In the genomic region with DNA sequence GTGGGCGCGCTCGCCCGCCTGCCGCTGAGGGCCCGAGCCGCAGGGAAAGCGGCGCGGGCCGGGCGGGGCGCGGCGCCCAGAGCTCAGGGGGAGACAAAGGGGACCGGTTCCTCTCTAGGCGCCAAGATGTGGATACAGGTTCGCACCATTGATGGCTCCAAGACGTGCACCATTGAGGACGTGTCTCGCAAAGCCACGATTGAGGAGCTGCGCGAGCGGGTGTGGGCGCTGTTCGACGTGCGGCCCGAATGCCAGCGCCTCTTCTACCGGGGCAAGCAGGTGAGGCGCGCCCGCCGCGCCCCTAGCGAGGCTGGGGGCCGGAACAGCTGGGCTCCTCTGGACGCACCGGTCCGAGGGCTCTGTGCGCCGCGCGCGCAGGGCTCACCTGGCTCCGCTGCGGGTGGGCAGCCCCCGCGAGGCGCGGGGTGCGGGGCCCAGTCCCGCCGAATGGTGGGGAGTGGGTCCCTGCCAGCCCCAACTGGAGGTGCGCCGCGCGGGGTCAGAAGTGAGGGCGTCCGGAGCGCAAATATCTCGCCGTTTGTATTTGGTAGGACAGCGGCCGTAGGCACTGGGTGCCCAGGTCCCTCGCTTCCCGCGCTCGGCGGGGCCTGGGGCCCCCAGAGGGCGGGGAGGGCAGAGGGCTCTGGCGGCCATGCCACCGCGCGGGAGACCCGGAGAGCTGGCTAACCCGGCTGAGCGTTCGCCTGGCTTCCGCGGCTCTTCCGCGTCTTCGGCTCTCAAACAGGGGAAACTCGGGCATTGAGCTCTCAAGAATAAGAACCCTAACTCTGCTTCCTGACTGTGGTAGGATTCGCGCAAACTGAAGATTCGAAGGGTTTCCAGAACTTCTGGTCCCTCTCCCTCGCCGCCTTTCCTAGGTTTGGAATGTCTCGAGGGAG, we compare ENCODE assay signal across 8 cellular contexts. TPM values are rescaled to one million over a fixed set of nuclear protein-coding genes. Genes with fewer than 3 reads are reported as not detected.
DNase-seq lines count a peak whose midpoint lies in the region; ATAC-seq, FAIRE-seq and TF ChIP-seq lines count a peak whose summit lies in the region.

No MANE protein-coding gene starts in this region.

- 7% methylated on average over 6 of the region's 93 CpGs for WGBS in HepG2 (ENCODE audit: low lambda C conversion rate)

- no peaks in the 10 kb centered on the region for H3K27me3 ChIP-seq in Caco-2 (replicated peaks; ENCODE audit: control insufficient read depth, insufficient read depth, low read length)
- H3K27me3 ChIP-seq in HUES48 (ENCODE audit: control insufficient read depth, insufficient read depth, low read length): peaks cover 14% of the 10 kb centered on the region
- no peaks in the 10 kb centered on the region; a peak in 1 of 5 replicates for H3K27me3 ChIP-seq in HepG2 (ENCODE audit: control insufficient read depth in 1 of 2, insufficient read depth in 2 of 2, low read length in 2 of 2)

- 0 out of 4 replicates have a peak, but pooled peaks have one; percentile 4 to 5 for TF ChIP-seq POLR2A in HepG2 (IDR thresholded peaks at IDR 0.05; ENCODE audit: insufficient read depth in 1 of 2, low read depth in 2 of 2, low read length in 2 of 2)

- no peak for TF ChIP-seq RAD21 in HepG2 (CRISPR knock-in tag; IDR thresholded peaks at IDR 0.05)

- ATAC-seq in GM21390 (IDR thresholded peaks at IDR 0.05; ENCODE audit: unreplicated experiment) (peak; percentile 16), WTC11 (peak; percentile 7), HepG2 (peak; percentile 69)

- in situ Hi-C loops in HepG2 (cut with HindIII; ENCODE audit: extremely low pct_ligation_motif_present, low pct_unique_long_range_greater_than_20kb): no loop called here

- H3K4me2 ChIP-seq in HepG2 (ENCODE audit: low read depth, low read length): peak overlapping the region; percentile 83

- POLR2A ChIA-PET in Caco-2 (lab: Charles Lee) (interaction anchor here (0.5 to 0.9 kb wide), 5 partner anchors 46 to 339 kb away, joined by 3 to 4 read pairs (median 3); no protein-coding TSS in a partner anchor), WTC11 (lab: Charles Lee) (interaction anchor here (0.8 to 2.3 kb wide), 7 partner anchors 15 to 398 kb away, joined by 3 to 8 read pairs (median 5); a partner anchor contains a TSS), HepG2 (lab: Yijun Ruan, JAX) (interaction anchor here (0.9 to 1.5 kb wide), 7 partner anchors 10 to 344 kb away, joined by 3 to 5 read pairs (median 3); a partner anchor contains a TSS)

- H3K4me1 Mint-ChIP-seq in Caco-2 (ENCODE audit: low read depth, unreplicated experiment) (no peaks in the 10 kb centered on the region), WTC11 (peaks cover 36% of the 10 kb centered on the region)

- H3K27ac ChIP-seq in HUES48 (ENCODE audit: low read depth, low read length) (peak overlapping the region; percentile 77), HepG2 (ENCODE audit: extremely low read length, insufficient read depth, low read length) (peak overlapping the region; percentile 77)

- H3K4me3 ChIP-seq in Caco-2 (ENCODE audit: low read depth, low read length) (peak overlapping the region; percentile 87), HUES48 (ENCODE audit: low read depth, low read length) (peak overlapping the region; percentile 97), HepG2 (replicated peaks in 1 of 3; ENCODE audit: insufficient read depth in 1 of 3, low read depth in 2 of 3, low read length in 3 of 3) (peak overlapping the region; percentile 86 to 91 (median 90))

- H4K20me1 ChIP-seq in HepG2 (ENCODE audit: insufficient read depth, low read length): peaks cover 43% of the 10 kb centered on the region

- H2AFZ ChIP-seq in HepG2 (ENCODE audit: low read length): no peak overlapping the region

- intact Hi-C loops in Caco-2 (cut with micrococcal nuclease; ENCODE audit: unreplicated experiment): loop anchor here (10.0 kb wide), 1 partner anchor 71 kb away; no protein-coding TSS in a partner anchor
- intact Hi-C loops in HepG2 (cut with micrococcal nuclease; ENCODE audit: unreplicated experiment): loop anchor here (2.0 kb wide), 1 partner anchor 59 kb away; no protein-coding TSS in a partner anchor

- peaks cover 7% of the 10 kb centered on the region for H3K36me3 Mint-ChIP-seq in Caco-2 (ENCODE audit: insufficient read depth, unreplicated experiment)
- peaks cover 3% of the 10 kb centered on the region for H3K36me3 Mint-ChIP-seq in WTC11

- H3K79me2 ChIP-seq in HepG2 (ENCODE audit: insufficient read depth, low read length): peaks cover 52% of the 10 kb centered on the region

- H3K9ac ChIP-seq in HUES48 (ENCODE audit: low read depth, low read length) (peak overlapping the region; percentile 91), HepG2 (ENCODE audit: insufficient read depth, low read depth, low read length) (peak overlapping the region; percentile 89)

- H3K27ac Mint-ChIP-seq in Caco-2 (ENCODE audit: unreplicated experiment) (no peak overlapping the region), WTC11 (no peak overlapping the region)

- DNase-seq in Caco-2 (peak; percentile 34 to 53), WTC11 (ENCODE audit: low spot score) (peak; percentile 47), cerebellum (ENCODE audit: low spot score) (peak; percentile 19), HepG2 (ENCODE audit: low spot score) (no peak), amniotic stem cell (lab: John Stamatoyannopoulos, UW) (no peak)
- DNase-seq in stimulated activated CD4-positive, alpha-beta T cell treated with anti-CD3 and anti-CD28 coated beads, TNF-alpha, amount 100 ng/mL, for 1 hour (ENCODE audit: low read depth in 3 of 3, low spot score in 1 of 3): peak in 2 of 3 donors; percentile 17 to 21

- H3K27me3 Mint-ChIP-seq in Caco-2 (ENCODE audit: insufficient read depth, unreplicated experiment) (no peaks in the 10 kb centered on the region), WTC11 (ENCODE audit: low read depth) (peaks cover 30% of the 10 kb centered on the region)

- peak overlapping the region; percentile 90 for H3K4me3 Mint-ChIP-seq in Caco-2 (ENCODE audit: unreplicated experiment)
- H3K4me3 Mint-ChIP-seq in WTC11: peak overlapping the region; percentile 76

- H3K9me3 Mint-ChIP-seq in Caco-2 (ENCODE audit: unreplicated experiment) (no peaks in the 10 kb centered on the region), WTC11 (no peaks in the 10 kb centered on the region)

- H3K9me3 ChIP-seq in Caco-2 (no peaks in the 10 kb centered on the region), HUES48 (ENCODE audit: control insufficient read depth, insufficient read depth, low read length) (no peaks in the 10 kb centered on the region), HepG2 (ENCODE audit: low read length) (no peaks in the 10 kb centered on the region)

- CTCF ChIA-PET in Caco-2 (lab: Charles Lee) (interaction anchor here (1.0 to 1.2 kb wide), 2 partner anchors 58 to 82 kb away, joined by 3 to 4 read pairs; no protein-coding TSS in a partner anchor), WTC11 (lab: Charles Lee) (interaction anchor here (1.0 to 2.8 kb wide), 9 partner anchors 11 to 359 kb away, joined by 3 to 7 read pairs (median 4); no protein-coding TSS in a partner anchor), HepG2 (lab: Yijun Ruan, JAX; ENCODE audit: low intra/inter-chr PET ratio, low total read pairs) (no interaction called here)

- TF ChIP-seq EP300 in HepG2 (IDR thresholded peaks at IDR 0.05; ENCODE audit: low read depth in 2 of 2, low read length in 2 of 2): no peak
- no peak for TF ChIP-seq EP300 in HepG2 (CRISPR knock-in tag; IDR thresholded peaks at IDR 0.05; ENCODE audit: borderline replicate concordance)

- peaks cover 8% of the 10 kb centered on the region; the same call in 1 of the 2 replicates for H3K4me1 ChIP-seq in Caco-2
- H3K4me1 ChIP-seq in HUES48 (ENCODE audit: control insufficient read depth, insufficient read depth, low read length): peaks cover 25% of the 10 kb centered on the region
- peaks cover 50% of the 10 kb centered on the region for H3K4me1 ChIP-seq in HepG2 (ENCODE audit: insufficient read depth, low read length)

- no peak for TF ChIP-seq CTCF in Caco-2 (IDR thresholded peaks at IDR 0.05; ENCODE audit: insufficient read depth in 1 of 2, low read depth in 1 of 2, low read length in 1 of 2, severe bottlenecking in 1 of 2, unreplicated experiment in 1 of 2)
- TF ChIP-seq CTCF in WTC11 (IDR thresholded peaks at IDR 0.05): no peak
- peak; percentile 2; the same call in 1 of the 2 replicates for TF ChIP-seq CTCF in HepG2 (CRISPR knock-in tag; IDR thresholded peaks at IDR 0.05)

- FAIRE-seq in HepG2 (lab: Jason Lieb, UNC): no peak

- BruUV-seq in Caco-2 (replicated peaks; lab: Mats Ljungman, UMichigan) (no TSS peak), HepG2 (replicated peaks; lab: Mats Ljungman, UMichigan) (no TSS peak)

- no peaks in the 10 kb centered on the region for H3K36me3 ChIP-seq in Caco-2 (ENCODE audit: control insufficient read depth, insufficient read depth, low read length)
- H3K36me3 ChIP-seq in HUES48 (ENCODE audit: control insufficient read depth, insufficient read depth, low read length): 0 out of 2 replicates have a peak, but pooled peaks cover 2% of the 10 kb centered on the region
- H3K36me3 ChIP-seq in HepG2 (replicated peaks in 1 of 2; ENCODE audit: control insufficient read depth in 1 of 2, insufficient read depth in 2 of 2, low read length in 2 of 2): peaks cover 0 to 2% of the 10 kb centered on the region in 2 experiments; a peak in 2 of 5 replicates

RNA-seq across cellular contexts. Expression of a gene that starts 0.6 kb away (rescaled TPM):
- 38.1 and 46.5 TPM in 2 replicates for total RNA-seq in Caco-2 (2022)
- total RNA-seq in WTC11 (2021): 35.6 to 39.0 TPM (median 37.5 TPM) in 3 replicates
- total RNA-seq in cerebellum: 87.2 TPM
- total RNA-seq in HepG2 (2016; rRNA removed; fragmentation: Illumina TruSeq; extraction: Trizol): 33.2 and 44.2 TPM in 2 replicates
- 65.0 and 67.5 TPM in 2 replicates for total RNA-seq in HepG2 (2016; cell fraction: cytosol; rRNA removed; fragmentation: Illumina TruSeq; extraction: Trizol; ENCODE audit: low read depth)
- 34.1 and 42.8 TPM in 2 replicates for total RNA-seq in HepG2 (2016; cell fraction: insoluble cytoplasmic fraction; rRNA removed; fragmentation: Illumina TruSeq; extraction: Trizol)
- 20.5 and 20.6 TPM in 2 replicates for total RNA-seq in HepG2 (2016; cell fraction: membrane; rRNA removed; fragmentation: Illumina TruSeq; extraction: Trizol)
- 104 and 113 TPM in 2 replicates for total RNA-seq in HepG2 (2016; cell fraction: nucleus; rRNA removed; fragmentation: Illumina TruSeq; extraction: Trizol)
- polyA plus RNA-seq in HepG2 (2011; rRNA removed): 36.2 and 42.1 TPM in 2 replicates
- polyA plus RNA-seq in HepG2 (2011; cell fraction: cytosol; rRNA removed): 15.4 and 16.8 TPM in 2 replicates
- 97.8 and 109 TPM in 2 replicates for polyA plus RNA-seq in HepG2 (2011; cell fraction: nucleus; rRNA removed)
- 22.3 and 26.4 TPM in 2 replicates for polyA plus RNA-seq in HepG2 (2012)
- 3.4 and 3.9 TPM in 2 replicates for polyA plus RNA-seq in HepG2 (2016; cell fraction: cytosol; fragmentation: Illumina TruSeq; extraction: Trizol; ENCODE audit: low read depth)
- polyA plus RNA-seq in HepG2 (2016; cell fraction: insoluble cytoplasmic fraction; fragmentation: Illumina TruSeq; extraction: Trizol; ENCODE audit: low read depth): 22.3 and 23.5 TPM in 2 replicates
- polyA plus RNA-seq in HepG2 (2016; cell fraction: membrane; fragmentation: Illumina TruSeq; extraction: Trizol; ENCODE audit: low read depth): 5.7 and 7.3 TPM in 2 replicates
- 101 and 119 TPM in 2 replicates for polyA plus RNA-seq in HepG2 (2016; cell fraction: nucleus; fragmentation: Illumina TruSeq; extraction: Trizol; ENCODE audit: insufficient read depth, low read depth)
- polyA minus RNA-seq in HepG2 (2011; rRNA and poly(A)+ RNA removed; ENCODE audit: low replicate concordance): 52.5 and 67.9 TPM in 2 replicates
- 18.3 and 19.0 TPM in 2 replicates for polyA minus RNA-seq in HepG2 (2011; cell fraction: cytosol; rRNA and poly(A)+ RNA removed)
- 232 and 234 TPM in 2 replicates for polyA minus RNA-seq in HepG2 (2011; cell fraction: nucleus; rRNA and poly(A)+ RNA removed)

Comparison
In these comparisons a context has a peak if more than half of its experiments do, and no peak if none do; other contexts are left out.
1. DNase-seq: peak in Caco-2 (2 of 2), WTC11 (single experiment), cerebellum (single experiment) and stimulated activated CD4-positive, alpha-beta T cell treated with anti-CD3 and anti-CD28 coated beads, TNF-alpha, amount 100 ng/mL, for 1 hour (2 of 3); none in HepG2 (single experiment) and amniotic stem cell (single experiment).
2. ATAC-seq: peak in every context shown above with its lines; median percentile 69 in HepG2; 16 in GM21390; 7 in WTC11.
3. Peak in every context shown above with its lines, with median percentiles within 50 percentile points of each other: H3K4me3 ChIP-seq.